In the genomic region with DNA sequence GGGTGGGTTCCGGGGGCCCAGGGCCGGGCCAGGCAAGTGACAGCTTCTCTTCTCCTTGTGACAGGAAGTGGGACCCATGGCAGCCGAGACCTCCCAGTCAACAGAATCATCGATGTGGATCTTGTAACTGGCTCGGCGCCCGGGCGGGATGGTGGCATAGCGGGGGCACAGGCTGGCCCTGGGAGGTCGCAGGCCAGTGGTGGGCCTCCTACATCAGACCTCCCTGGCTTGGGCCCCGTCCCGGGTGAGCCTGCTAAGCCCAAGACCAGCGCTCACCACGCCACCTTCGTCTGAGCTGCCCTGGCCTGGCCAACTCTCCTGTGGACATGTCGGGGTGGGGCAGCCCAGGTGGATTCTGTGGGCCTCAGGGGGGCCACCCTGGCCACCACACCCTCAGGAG, we compare ENCODE assay signal across 35 cellular contexts. TPM values are rescaled to one million over a fixed set of nuclear protein-coding genes. Genes with fewer than 3 reads are reported as not detected.
"Had no signal": no experiment of that assay in that cellular context is flagged by ENCODE, and none has a peak within 500 bp of the region (broad histone marks: within the 10 kb centered on the region; RNA-seq: fewer than 3 reads in every experiment).

No MANE protein-coding gene starts in this region.

- ATAC-seq: body of pancreas; gastroesophageal sphincter; left lobe of liver; natural killer cell treated with Interleukin-12 subunit alpha and Interleukin-12 subunit beta and Interleukin-15 and Interleukin-18, amount 100 ng/mL, for 72 hours; sciatic nerve; stimulated activated effector memory CD8-positive, alpha-beta T cell treated with anti-CD3 and anti-CD28 coated beads, Interleukin-12 subunit alpha, Interleukin-12 subunit beta, amount 100 ng/mL, for 72 hours; T-helper 17 cell had no signal

- H3K4me3 ChIP-seq: adrenal gland, body of pancreas, coronary artery, gastroesophageal sphincter, lung, uterus had no signal

- H3K9me3 ChIP-seq: adrenal gland, body of pancreas, gastroesophageal sphincter, uterus had no signal

- H3K27ac ChIP-seq: adrenal gland, body of pancreas, coronary artery, gastroesophageal sphincter, uterus had no signal

- H3K36me3 ChIP-seq: adrenal gland, gastroesophageal sphincter, uterus had no signal

- H3K4me1 ChIP-seq: uterus had no signal

- H3K27me3 ChIP-seq: adrenal gland, body of pancreas, gastroesophageal sphincter, uterus had no signal

- FAIRE-seq: endothelial cell of umbilical vein, small intestine had no signal

- DNase-seq: activated CD4-positive, alpha-beta memory T cell treated with anti-CD3 and anti-CD28 coated beads for 36 hours; activated CD4-positive, alpha-beta T cell treated with anti-CD3 and anti-CD28 coated beads, Interleukin-2, amount 10 ng/mL, durations not matched to agents 24 days and 14 days; activated CD4-positive, CD25-positive, alpha-beta regulatory T cell treated with anti-CD3 and anti-CD28 coated beads, Interleukin-2, amount 50 U/mL, for 72 hours; activated CD8-positive, alpha-beta memory T cell treated with anti-CD3 and anti-CD28 coated beads, Interleukin-2, amount 50 U/mL, for 4 hours; activated effector memory CD4-positive, alpha-beta T cell treated with anti-CD3 and anti-CD28 coated beads, Interleukin-2, amount 50 U/mL, for 16 hours; activated naive CD4-positive, alpha-beta T cell treated with anti-CD3 and anti-CD28 coated beads for 36 hours; activated naive CD8-positive, alpha-beta T cell treated with anti-CD3 and anti-CD28 coated beads for 36 hours; activated T-cell treated with anti-CD3 and anti-CD28 coated beads, Interleukin-2, amount 50 U/mL, for 1 hour; adrenal gland; aorta; body of pancreas; cerebellar nuclear complex; hypothalamus; immature natural killer cell; mesendoderm; small intestine; stimulated activated CD4-positive, alpha-beta T cell treated with anti-CD3 and anti-CD28 coated beads, Interleukin-4, amount 100 ng/mL, for 24 hours; T-helper 17 cell; uterus had no signal

RNA-seq across cellular contexts. Expression of a gene that starts 2.4 kb away (rescaled TPM):
- total RNA-seq: activated CD4-positive, alpha-beta memory T cell treated with anti-CD3 and anti-CD28 coated beads for 36 hours; activated CD4-positive, alpha-beta T cell treated with anti-CD3 and anti-CD28 coated beads, Interleukin-2, amount 10 ng/mL, durations not matched to agents 24 days and 14 days; activated CD8-positive, alpha-beta memory T cell treated with anti-CD3 and anti-CD28 coated beads for 36 hours; activated naive CD4-positive, alpha-beta T cell treated with anti-CD3 and anti-CD28 coated beads for 36 hours; activated naive CD8-positive, alpha-beta T cell treated with anti-CD3 and anti-CD28 coated beads for 36 hours; activated T-helper 1 cell treated with anti-CD3 and anti-CD28 coated beads, Interleukin-12 subunit alpha, Interleukin-12 subunit beta, Interleukin-2, Interleukin-4 antibody, amounts not matched to agents 30 ng/mL and 10 ng/mL and 1 ng/mL, durations not matched to agents 14 hours and 24 hours and 36 hours; fibroblast of villous mesenchyme; kidney epithelial cell; mononuclear cell; natural killer cell treated with Interleukin-12 subunit alpha and Interleukin-12 subunit beta and Interleukin-15 and Interleukin-18, amount 100 ng/mL, for 72 hours; osteoblast; sciatic nerve; subcutaneous adipose tissue; T-helper 17 cell had no signal
- polyA plus RNA-seq: fibroblast of lung, immature natural killer cell had no signal

RNA-seq across cellular contexts. Expression of a gene that starts 23.7 kb away (rescaled TPM):
- total RNA-seq: activated CD4-positive, alpha-beta memory T cell treated with anti-CD3 and anti-CD28 coated beads for 36 hours; activated CD4-positive, alpha-beta T cell treated with anti-CD3 and anti-CD28 coated beads, Interleukin-2, amount 10 ng/mL, durations not matched to agents 24 days and 14 days; activated CD8-positive, alpha-beta memory T cell treated with anti-CD3 and anti-CD28 coated beads for 36 hours; activated naive CD4-positive, alpha-beta T cell treated with anti-CD3 and anti-CD28 coated beads for 36 hours; activated naive CD8-positive, alpha-beta T cell treated with anti-CD3 and anti-CD28 coated beads for 36 hours; activated T-helper 1 cell treated with anti-CD3 and anti-CD28 coated beads, Interleukin-12 subunit alpha, Interleukin-12 subunit beta, Interleukin-2, Interleukin-4 antibody, amounts not matched to agents 30 ng/mL and 10 ng/mL and 1 ng/mL, durations not matched to agents 14 hours and 24 hours and 36 hours; endothelial cell of umbilical vein; fibroblast of villous mesenchyme; osteoblast; sciatic nerve; subcutaneous adipose tissue; T-helper 17 cell had no signal
- polyA plus RNA-seq: endothelial cell of umbilical vein, fibroblast of lung had no signal
